ENCODE assay signal across 12 cellular contexts in genomic region chr17:29084476-29085148, GRCh38. TPM values are rescaled to one million over a fixed set of nuclear protein-coding genes. Genes with fewer than 3 reads are reported as not detected.
DNase-seq lines count a peak whose midpoint lies in the region; ATAC-seq and TF ChIP-seq lines count a peak whose summit lies in the region.
"Had no signal": no experiment of that assay in that cellular context is flagged by ENCODE, and none has a peak within 500 bp of the region (broad histone marks: within the 10 kb centered on the region; RNA-seq: fewer than 3 reads in every experiment).

No MANE protein-coding gene starts in this region.

- H3K27me3 Mint-ChIP-seq in osteocyte (ENCODE audit: unreplicated experiment): no peaks in the 10 kb centered on the region
- no peaks in the 10 kb centered on the region for H3K27me3 Mint-ChIP-seq in naive thymus-derived CD4-positive, alpha-beta T cell
- H3K27me3 Mint-ChIP-seq in activated CD4-positive, alpha-beta T cell treated with anti-CD3 and anti-CD28 coated beads, Interleukin-2, amount 10 ng/mL, durations not matched to agents 7 days and 5 days: no peaks in the 10 kb centered on the region
- H3K27me3 Mint-ChIP-seq: naive thymus-derived CD8-positive, alpha-beta T cell had no signal

- POLR2A ChIA-PET in naive thymus-derived CD4-positive, alpha-beta T cell (lab: Charles Lee): no interaction called here
- POLR2A ChIA-PET in activated CD4-positive, alpha-beta T cell treated with anti-CD3 and anti-CD28 coated beads, Interleukin-2, amount 10 ng/mL, durations not matched to agents 7 days and 5 days (lab: Charles Lee): no interaction called here

- H3K36me3 ChIP-seq in H7 (replicated peaks; ENCODE audit: control insufficient read depth, insufficient read depth, low read length): peaks cover 3% of the 10 kb centered on the region
- H3K36me3 ChIP-seq in naive thymus-derived CD4-positive, alpha-beta T cell (ENCODE audit: control insufficient read depth in 2 of 3, insufficient read depth in 3 of 3, low read length in 3 of 3): peaks cover 6 to 96% (median 7%) of the 10 kb centered on the region in 3 experiments

- no peaks in the 10 kb centered on the region for H3K4me1 ChIP-seq in naive thymus-derived CD4-positive, alpha-beta T cell (ENCODE audit: control insufficient read depth in 2 of 2, insufficient read depth in 2 of 2, low read length in 2 of 2)

- ATAC-seq in HG02852 (IDR thresholded peaks at IDR 0.05; ENCODE audit: unreplicated experiment): no peak
- ATAC-seq in naive thymus-derived CD4-positive, alpha-beta T cell: no peak
- ATAC-seq: naive thymus-derived CD8-positive, alpha-beta T cell had no signal

- H3K27ac Mint-ChIP-seq in osteocyte (ENCODE audit: unreplicated experiment): peak overlapping the region; percentile 57
- H3K27ac Mint-ChIP-seq in naive thymus-derived CD4-positive, alpha-beta T cell: peak overlapping the region in 1 of 9 donors; percentile 0
- no peak overlapping the region for H3K27ac Mint-ChIP-seq in activated CD4-positive, alpha-beta T cell treated with anti-CD3 and anti-CD28 coated beads, Interleukin-2, amount 10 ng/mL, durations not matched to agents 7 days and 5 days

- H3K27me3 ChIP-seq in H7 (ENCODE audit: control insufficient read depth, insufficient read depth, low read length): no peaks in the 10 kb centered on the region
- no peaks in the 10 kb centered on the region for H3K27me3 ChIP-seq in naive thymus-derived CD4-positive, alpha-beta T cell (ENCODE audit: control insufficient read depth in 2 of 2, insufficient read depth in 2 of 2, low read length in 2 of 2)

- H3K4me1 Mint-ChIP-seq in osteocyte (ENCODE audit: unreplicated experiment): peaks cover 19% of the 10 kb centered on the region
- H3K4me1 Mint-ChIP-seq in naive thymus-derived CD4-positive, alpha-beta T cell: peaks cover 0 to 2% (median 0%) of the 10 kb centered on the region in 7 donors
- no peaks in the 10 kb centered on the region for H3K4me1 Mint-ChIP-seq in activated CD4-positive, alpha-beta T cell treated with anti-CD3 and anti-CD28 coated beads, Interleukin-2, amount 10 ng/mL, durations not matched to agents 7 days and 5 days

- CTCF ChIA-PET in naive thymus-derived CD4-positive, alpha-beta T cell (lab: Charles Lee): no interaction called here
- CTCF ChIA-PET in activated CD4-positive, alpha-beta T cell treated with anti-CD3 and anti-CD28 coated beads, Interleukin-2, amount 10 ng/mL, durations not matched to agents 7 days and 5 days (lab: Charles Lee): interaction anchor here (1.3 kb wide), 1 partner anchor 31 kb away, joined by 3 read pairs; no protein-coding TSS in a partner anchor

- H3K27ac ChIP-seq in caudate nucleus (ENCODE audit: low read depth, low read length): peak overlapping the region; percentile 36
- H3K27ac ChIP-seq in naive thymus-derived CD4-positive, alpha-beta T cell (ENCODE audit: low read depth, low read length): no peak overlapping the region

- H3K36me3 Mint-ChIP-seq in osteocyte (ENCODE audit: unreplicated experiment): peaks cover 24% of the 10 kb centered on the region
- peaks cover 8 to 42% (median 15%) of the 10 kb centered on the region in 5 donors for H3K36me3 Mint-ChIP-seq in naive thymus-derived CD4-positive, alpha-beta T cell
- H3K36me3 Mint-ChIP-seq in activated CD4-positive, alpha-beta T cell treated with anti-CD3 and anti-CD28 coated beads, Interleukin-2, amount 10 ng/mL, durations not matched to agents 7 days and 5 days (ENCODE audit: low read depth): peaks cover 29% of the 10 kb centered on the region

- H3K4me3 ChIP-seq in H7 (ENCODE audit: insufficient read depth, low read depth, low read length): no peak overlapping the region
- H3K4me3 ChIP-seq in naive thymus-derived CD4-positive, alpha-beta T cell (ENCODE audit: low read length): no peak overlapping the region

- TF ChIP-seq CTCF in osteocyte (IDR thresholded peaks at IDR 0.05): no peak

- no peaks in the 10 kb centered on the region for H3K9me3 Mint-ChIP-seq in osteocyte (ENCODE audit: unreplicated experiment)
- no peaks in the 10 kb centered on the region for H3K9me3 Mint-ChIP-seq in naive thymus-derived CD4-positive, alpha-beta T cell
- no peaks in the 10 kb centered on the region for H3K9me3 Mint-ChIP-seq in activated CD4-positive, alpha-beta T cell treated with anti-CD3 and anti-CD28 coated beads, Interleukin-2, amount 10 ng/mL, durations not matched to agents 7 days and 5 days
- H3K9me3 Mint-ChIP-seq: naive thymus-derived CD8-positive, alpha-beta T cell had no signal

- no peaks in the 10 kb centered on the region for H3K9me3 ChIP-seq in naive thymus-derived CD4-positive, alpha-beta T cell (ENCODE audit: control insufficient read depth in 2 of 3, low read length in 3 of 3)

- intact Hi-C loops in naive thymus-derived CD4-positive, alpha-beta T cell (cut with micrococcal nuclease): no loop called here

- H3K4me3 Mint-ChIP-seq in osteocyte (ENCODE audit: unreplicated experiment): no peak overlapping the region
- H3K4me3 Mint-ChIP-seq in naive thymus-derived CD4-positive, alpha-beta T cell: no peak overlapping the region
- H3K4me3 Mint-ChIP-seq in activated CD4-positive, alpha-beta T cell treated with anti-CD3 and anti-CD28 coated beads, Interleukin-2, amount 10 ng/mL, durations not matched to agents 7 days and 5 days: no peak overlapping the region
- H3K4me3 Mint-ChIP-seq: naive thymus-derived CD8-positive, alpha-beta T cell had no signal

- DNase-seq in H7 (peak; percentile 79), NCI-H2171 treated with DMSO at 0.1 percent for 48 hours (lab: John Stamatoyannopoulos, UW) (peak; percentile 92), caudate nucleus (lab: John Stamatoyannopoulos, UW) (peak in 1 of 61 donors; percentile 10), osteocyte (ENCODE audit: extremely low spot score, unreplicated experiment) (no peak), putamen (ENCODE audit: low spot score) (no peak)
- no peak for DNase-seq in naive thymus-derived CD4-positive, alpha-beta T cell
- DNase-seq in activated CD4-positive, alpha-beta T cell treated with anti-CD3 and anti-CD28 coated beads, Interleukin-2, amount 10 ng/mL, durations not matched to agents 7 days and 5 days: no peak
- DNase-seq: HCEC 1CT; naive thymus-derived CD8-positive, alpha-beta T cell; stimulated activated CD4-positive, alpha-beta T cell treated with anti-CD3 and anti-CD28 coated beads, Interleukin-4, amount 100 ng/mL, for 4 hours; T-helper 1 cell had no signal

RNA-seq across cellular contexts. Expression of gene PIPOX, which starts 41.7 kb away (rescaled TPM):
- total RNA-seq in H7 (2014; rRNA removed; shearing (Covaris generic)): 17.4 and 26.4 TPM in 2 replicates
- 1.1 and 1.6 TPM in 2 replicates for total RNA-seq in osteocyte
- 1 to 10 TPM; 1.6 to 6.4 (median 5.3) TPM for total RNA-seq in naive thymus-derived CD4-positive, alpha-beta T cell
- under 1 TPM; 0.27 to 0.49 TPM for polyA plus RNA-seq in naive thymus-derived CD4-positive, alpha-beta T cell
- 1 to 10 TPM; 1.6 to 1.7 TPM for total RNA-seq in activated CD4-positive, alpha-beta T cell treated with anti-CD3 and anti-CD28 coated beads, Interleukin-2, amount 10 ng/mL, durations not matched to agents 7 days and 5 days

Comparison
In these comparisons a context has a peak if more than half of its experiments do, and no peak if none do; other contexts are left out.
1. DNase-seq: peak in H7 (single experiment) and NCI-H2171 treated with DMSO at 0.1 percent for 48 hours (single experiment); none in osteocyte (single experiment), putamen (single experiment), naive thymus-derived CD4-positive, alpha-beta T cell (0 of 9) and activated CD4-positive, alpha-beta T cell treated with anti-CD3 and anti-CD28 coated beads, Interleukin-2, amount 10 ng/mL, durations not matched to agents 7 days and 5 days (single experiment).